Comparison of ENCODE assay signal across 10 cellular contexts in the genomic region with DNA sequence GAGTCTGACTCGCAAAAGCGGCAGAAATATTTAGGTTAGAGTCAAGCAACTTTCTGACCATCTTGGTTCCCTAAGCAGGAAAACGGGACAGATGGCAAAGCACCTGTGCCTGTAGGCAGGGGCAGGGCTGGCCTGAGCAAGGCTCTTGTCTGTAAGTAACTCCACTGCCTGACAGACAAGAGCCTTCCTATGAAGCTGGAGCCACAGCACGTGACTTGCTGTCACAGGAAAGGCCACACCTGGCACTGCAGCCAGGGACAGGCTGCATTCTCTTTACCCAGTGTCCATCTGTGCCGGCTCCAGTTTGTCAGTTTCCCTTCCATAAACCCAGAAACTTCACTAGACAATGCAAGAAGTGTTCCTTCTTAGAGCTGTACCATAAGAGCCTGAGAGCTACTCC.
DNase-seq lines count a peak whose midpoint lies in the region; ATAC-seq and TF ChIP-seq lines count a peak whose summit lies in the region.
"Had no signal": no experiment of that assay in that cellular context is flagged by ENCODE, and none has a peak within 500 bp of the region (broad histone marks: within the 10 kb centered on the region; RNA-seq: fewer than 3 reads in every experiment).

No MANE protein-coding gene starts in this region.

- H3K9me3 Mint-ChIP-seq in activated T-cell treated with anti-CD3 and anti-CD28 coated beads, Interleukin-2, amount 50 U/mL, for 24 hours = no peaks in the 10 kb centered on the region
- no peaks in the 10 kb centered on the region for H3K9me3 Mint-ChIP-seq in WTC11
- no peaks in the 10 kb centered on the region for H3K9me3 Mint-ChIP-seq in stimulated activated naive B cell treated with anti-CD40 and anti-IgM and Interleukin-4, amounts not matched to agents 10 μg/mL and 1 μg/mL and 100 μg/mL, for 72 hours
- no peaks in the 10 kb centered on the region for H3K9me3 Mint-ChIP-seq in osteocyte (ENCODE audit: unreplicated experiment)

- H3K4me1 Mint-ChIP-seq in activated T-cell treated with anti-CD3 and anti-CD28 coated beads, Interleukin-2, amount 50 U/mL, for 24 hours (ENCODE audit: low read depth) = peaks cover 17% of the 10 kb centered on the region
- H3K4me1 Mint-ChIP-seq in WTC11 (peaks cover 17% of the 10 kb centered on the region), osteocyte (ENCODE audit: unreplicated experiment) (no peaks in the 10 kb centered on the region)
- peaks cover 17 to 32% of the 10 kb centered on the region in 2 donors for H3K4me1 Mint-ChIP-seq in stimulated activated naive B cell treated with anti-CD40 and anti-IgM and Interleukin-4, amounts not matched to agents 10 μg/mL and 1 μg/mL and 100 μg/mL, for 72 hours

- H3K27me3 Mint-ChIP-seq in activated T-cell treated with anti-CD3 and anti-CD28 coated beads, Interleukin-2, amount 50 U/mL, for 24 hours = no peaks in the 10 kb centered on the region
- H3K27me3 Mint-ChIP-seq in WTC11 (ENCODE audit: low read depth) (no peaks in the 10 kb centered on the region), osteocyte (ENCODE audit: unreplicated experiment) (no peaks in the 10 kb centered on the region)
- no peaks in the 10 kb centered on the region for H3K27me3 Mint-ChIP-seq in stimulated activated naive B cell treated with anti-CD40 and anti-IgM and Interleukin-4, amounts not matched to agents 10 μg/mL and 1 μg/mL and 100 μg/mL, for 72 hours

- peaks cover 51% of the 10 kb centered on the region for H3K36me3 Mint-ChIP-seq in activated T-cell treated with anti-CD3 and anti-CD28 coated beads, Interleukin-2, amount 50 U/mL, for 24 hours (ENCODE audit: low read depth)
- peaks cover 33% of the 10 kb centered on the region for H3K36me3 Mint-ChIP-seq in WTC11
- peaks cover 54 to 71% of the 10 kb centered on the region in 2 donors for H3K36me3 Mint-ChIP-seq in stimulated activated naive B cell treated with anti-CD40 and anti-IgM and Interleukin-4, amounts not matched to agents 10 μg/mL and 1 μg/mL and 100 μg/mL, for 72 hours
- peaks cover 27% of the 10 kb centered on the region for H3K36me3 Mint-ChIP-seq in osteocyte (ENCODE audit: unreplicated experiment)

- TF ChIP-seq CTCF in WTC11 (IDR thresholded peaks at IDR 0.05) (no peak), osteocyte (IDR thresholded peaks at IDR 0.05) (no peak)

- CTCF ChIA-PET in WTC11 (lab: Charles Lee) = interaction anchor here (0.6 to 3.3 kb wide), 5 partner anchors 9 to 239 kb away, joined by 3 to 23 read pairs (median 3); no protein-coding TSS in a partner anchor

- intact Hi-C loops in left cardiac atrium (cut with DNase I) = no loop called here

- peak overlapping the region; percentile 85 for H3K27ac Mint-ChIP-seq in activated T-cell treated with anti-CD3 and anti-CD28 coated beads, Interleukin-2, amount 50 U/mL, for 24 hours
- H3K27ac Mint-ChIP-seq in WTC11 = peak overlapping the region; percentile 80
- H3K27ac Mint-ChIP-seq in stimulated activated naive B cell treated with anti-CD40 and anti-IgM and Interleukin-4, amounts not matched to agents 10 μg/mL and 1 μg/mL and 100 μg/mL, for 72 hours = peak overlapping the region; percentile 78
- no peak overlapping the region for H3K27ac Mint-ChIP-seq in osteocyte (ENCODE audit: unreplicated experiment)

- ATAC-seq in WTC11 (no peak), left cardiac atrium (peak; percentile 20)
- ATAC-seq in stimulated activated naive B cell treated with anti-CD40 and anti-IgM and Interleukin-4, amounts not matched to agents 10 μg/mL and 1 μg/mL and 100 μg/mL, for 72 hours (replicated peaks) = peak in 1 of 2 donors; percentile 3

- H3K4me3 Mint-ChIP-seq in activated T-cell treated with anti-CD3 and anti-CD28 coated beads, Interleukin-2, amount 50 U/mL, for 24 hours = no peak overlapping the region
- H3K4me3 Mint-ChIP-seq in WTC11 (no peak overlapping the region), osteocyte (ENCODE audit: unreplicated experiment) (no peak overlapping the region)
- no peak overlapping the region for H3K4me3 Mint-ChIP-seq in stimulated activated naive B cell treated with anti-CD40 and anti-IgM and Interleukin-4, amounts not matched to agents 10 μg/mL and 1 μg/mL and 100 μg/mL, for 72 hours

- DNase-seq in activated T-cell treated with anti-CD3 and anti-CD28 coated beads, Interleukin-2, amount 50 U/mL, for 24 hours = no peak
- DNase-seq in activated T-cell treated with anti-CD3 and anti-CD28 coated beads for 4 hours (no peak), WTC11 (ENCODE audit: low spot score) (no peak), left cardiac atrium (no peak), HK-2 (ENCODE audit: unreplicated experiment) (no peak), osteocyte (ENCODE audit: extremely low spot score, unreplicated experiment) (no peak), inferior parietal cortex (ENCODE audit: extremely low spot score) (no peak)
- no peak for DNase-seq in stimulated activated naive B cell treated with anti-CD40 and anti-IgM and Interleukin-4, amounts not matched to agents 10 μg/mL and 1 μg/mL and 100 μg/mL, for 72 hours
- DNase-seq: GM23248, NCI-H2107 had no signal

- POLR2A ChIA-PET in WTC11 (lab: Charles Lee) = no interaction called here

TF ChIP-seq in WTC11, 78 proteins besides CTCF, POLR2A, EP300 and RAD21:
- TF ChIP-seq JAZF1 (CRISPR knock-in tag; IDR thresholded peaks at IDR 0.05) (no peak), E2F1 (CRISPR knock-in tag; IDR thresholded peaks at IDR 0.05) (no peak), ZNF671 (CRISPR knock-in tag; IDR thresholded peaks at IDR 0.05) (no peak), IRF2 (CRISPR knock-in tag; IDR thresholded peaks at IDR 0.05; ENCODE audit: borderline replicate concordance, low read depth) (no peak), FOXP1 (CRISPR knock-in tag; IDR thresholded peaks at IDR 0.05; ENCODE audit: borderline replicate concordance) (no peak), KAT7 (CRISPR knock-in tag; IDR thresholded peaks at IDR 0.05; ENCODE audit: borderline replicate concordance) (no peak), NR3C1 (CRISPR knock-in tag; conservative IDR thresholded peaks at IDR 0.05; ENCODE audit: low read depth) (no peak), GRHL2 (CRISPR knock-in tag; IDR thresholded peaks at IDR 0.05; ENCODE audit: insufficient replicate concordance, severe bottlenecking) (no peak), ZNF317 (CRISPR knock-in tag; IDR thresholded peaks at IDR 0.05; ENCODE audit: borderline replicate concordance, low read depth) (no peak)
- TF ChIP-seq, protein P1, sequence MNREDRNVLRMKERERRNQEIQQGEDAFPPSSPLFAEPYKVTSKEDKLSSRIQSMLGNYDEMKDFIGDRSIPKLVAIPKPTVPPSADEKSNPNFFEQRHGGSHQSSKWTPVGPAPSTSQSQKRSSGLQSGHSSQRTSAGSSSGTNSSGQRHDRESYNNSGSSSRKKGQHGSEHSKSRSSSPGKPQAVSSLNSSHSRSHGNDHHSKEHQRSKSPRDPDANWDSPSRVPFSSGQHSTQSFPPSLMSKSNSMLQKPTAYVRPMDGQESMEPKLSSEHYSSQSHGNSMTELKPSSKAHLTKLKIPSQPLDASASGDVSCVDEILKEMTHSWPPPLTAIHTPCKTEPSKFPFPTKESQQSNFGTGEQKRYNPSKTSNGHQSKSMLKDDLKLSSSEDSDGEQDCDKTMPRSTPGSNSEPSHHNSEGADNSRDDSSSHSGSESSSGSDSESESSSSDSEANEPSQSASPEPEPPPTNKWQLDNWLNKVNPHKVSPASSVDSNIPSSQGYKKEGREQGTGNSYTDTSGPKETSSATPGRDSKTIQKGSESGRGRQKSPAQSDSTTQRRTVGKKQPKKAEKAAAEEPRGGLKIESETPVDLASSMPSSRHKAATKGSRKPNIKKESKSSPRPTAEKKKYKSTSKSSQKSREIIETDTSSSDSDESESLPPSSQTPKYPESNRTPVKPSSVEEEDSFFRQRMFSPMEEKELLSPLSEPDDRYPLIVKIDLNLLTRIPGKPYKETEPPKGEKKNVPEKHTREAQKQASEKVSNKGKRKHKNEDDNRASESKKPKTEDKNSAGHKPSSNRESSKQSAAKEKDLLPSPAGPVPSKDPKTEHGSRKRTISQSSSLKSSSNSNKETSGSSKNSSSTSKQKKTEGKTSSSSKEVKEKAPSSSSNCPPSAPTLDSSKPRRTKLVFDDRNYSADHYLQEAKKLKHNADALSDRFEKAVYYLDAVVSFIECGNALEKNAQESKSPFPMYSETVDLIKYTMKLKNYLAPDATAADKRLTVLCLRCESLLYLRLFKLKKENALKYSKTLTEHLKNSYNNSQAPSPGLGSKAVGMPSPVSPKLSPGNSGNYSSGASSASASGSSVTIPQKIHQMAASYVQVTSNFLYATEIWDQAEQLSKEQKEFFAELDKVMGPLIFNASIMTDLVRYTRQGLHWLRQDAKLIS (CRISPR knock-in tag; IDR thresholded peaks at IDR 0.05; ENCODE audit: borderline replicate concordance) = no peak
